ENCODE assay signal across 17 cellular contexts in genomic region chr16:4160663-4161436, GRCh38. TPM values are rescaled to one million over a fixed set of nuclear protein-coding genes. Genes with fewer than 3 reads are reported as not detected.
DNase-seq lines count a peak whose midpoint lies in the region; ATAC-seq and TF ChIP-seq lines count a peak whose summit lies in the region.
"Had no signal": no experiment of that assay in that cellular context is flagged by ENCODE, and none has a peak within 500 bp of the region (broad histone marks: within the 10 kb centered on the region; RNA-seq: fewer than 3 reads in every experiment).

No MANE protein-coding gene starts in this region.

- no peaks in the 10 kb centered on the region for H3K9me3 ChIP-seq in colonic mucosa

- H3K36me3 Mint-ChIP-seq in CD14-positive monocyte: no peaks in the 10 kb centered on the region

- no peak overlapping the region for H3K4me3 Mint-ChIP-seq in CD14-positive monocyte
- H3K4me3 Mint-ChIP-seq: nephron progenitor cell had no signal

- H3K4me3 ChIP-seq in NB4 (ENCODE audit: low read depth, low read length) (no peak overlapping the region), fibroblast of mammary gland (ENCODE audit: control insufficient read depth, low read depth, low read length) (no peak overlapping the region), colonic mucosa (no peak overlapping the region)
- H3K4me3 ChIP-seq: lung had no signal

- TF ChIP-seq POLR2A in NB4 (IDR thresholded peaks at IDR 0.05; ENCODE audit: extremely low read depth, insufficient read length): no peak

- no peaks in the 10 kb centered on the region for H3K4me1 ChIP-seq in colonic mucosa

- peaks cover 10% of the 10 kb centered on the region for H3K4me1 Mint-ChIP-seq in CD14-positive monocyte

- H3K27me3 ChIP-seq in colonic mucosa: no peaks in the 10 kb centered on the region

- H3K36me3 ChIP-seq in colonic mucosa: no peaks in the 10 kb centered on the region

- H3K9me3 Mint-ChIP-seq in CD14-positive monocyte: peaks cover 0 to 4% (median 0%) of the 10 kb centered on the region in 7 donors

- H3K9ac ChIP-seq in colonic mucosa (ENCODE audit: low read depth in 2 of 2, low read length in 2 of 2): no peak overlapping the region

- intact Hi-C loops in CD14-positive monocyte (cut with micrococcal nuclease): no loop called here
- intact Hi-C loops in colonic mucosa (cut with DNase I): no loop called here

- peak; percentile 18 for TF ChIP-seq CTCF in CD14-positive monocyte (IDR thresholded peaks at IDR 0.05)
- no peak for TF ChIP-seq CTCF in NB4 (IDR thresholded peaks at IDR 0.05; ENCODE audit: low read depth, low read length)
- TF ChIP-seq CTCF in fibroblast of mammary gland (conservative IDR thresholded peaks at IDR 0.05; ENCODE audit: control insufficient read depth, insufficient read depth, low read depth, low read length): peak; percentile 42
- no peak for TF ChIP-seq CTCF in colonic mucosa (IDR thresholded peaks at IDR 0.05)

- peaks cover 7 to 15% (median 7%) of the 10 kb centered on the region in 3 donors for H3K27me3 Mint-ChIP-seq in CD14-positive monocyte (ENCODE audit: low read depth in 3 of 3)

- ATAC-seq in GM18520 (IDR thresholded peaks at IDR 0.05; ENCODE audit: unreplicated experiment) (peak; percentile 89), GM18873 (IDR thresholded peaks at IDR 0.05; ENCODE audit: low FRiP score, unreplicated experiment) (no peak), GM19467 (IDR thresholded peaks at IDR 0.05; ENCODE audit: unreplicated experiment) (no peak)
- ATAC-seq: PC-3, SK-N-SH treated with all-trans-retinoic acid at 6 μM for 48 hours had no signal

- H3K27ac Mint-ChIP-seq in CD14-positive monocyte: peak overlapping the region in 3 of 7 donors; percentile 1 to 79 (median 47)
- H3K27ac Mint-ChIP-seq: nephron progenitor cell had no signal

- H3K27ac ChIP-seq in colonic mucosa: no peak overlapping the region

- DNase-seq in CD14-positive monocyte (ENCODE audit: low spot score) (peak; percentile 49), NB4 (ENCODE audit: low read depth) (peak; percentile 49), fibroblast of mammary gland (ENCODE audit: low read depth) (peak; percentile 69), Kasumi-1 (lab: John Stamatoyannopoulos, UW) (no peak), colonic mucosa (no peak)
- DNase-seq: activated CD4-positive, alpha-beta T cell treated with anti-CD3 and anti-CD28 coated beads, Interleukin-2, amount 50 U/mL, for 48 hours; amygdala; NCI-H1092 treated with DMSO at 0.1 percent for 48 hours; NCI-H446 treated with DMSO at 0.1 percent for 48 hours; nephron progenitor cell; PC-3; substantia nigra had no signal

RNA-seq across cellular contexts. Expression of gene ADCY9, which starts 44.6 kb away (rescaled TPM):
- under 1 TPM; 0.44 to 0.67 TPM for polyA plus RNA-seq in CD14-positive monocyte
- total RNA-seq in colonic mucosa: 10 to 100 TPM; 23.8 to 25.6 TPM

Comparison
In these comparisons a context has a peak if more than half of its experiments do, and no peak if none do; other contexts are left out.
1. DNase-seq: peak in CD14-positive monocyte (single experiment), NB4 (single experiment) and fibroblast of mammary gland (single experiment); none in Kasumi-1 (0 of 2) and colonic mucosa (single experiment).
2. CTCF ChIP-seq: peak in CD14-positive monocyte (single experiment) and fibroblast of mammary gland (single experiment); none in NB4 (single experiment) and colonic mucosa (single experiment).